In the genomic region with DNA sequence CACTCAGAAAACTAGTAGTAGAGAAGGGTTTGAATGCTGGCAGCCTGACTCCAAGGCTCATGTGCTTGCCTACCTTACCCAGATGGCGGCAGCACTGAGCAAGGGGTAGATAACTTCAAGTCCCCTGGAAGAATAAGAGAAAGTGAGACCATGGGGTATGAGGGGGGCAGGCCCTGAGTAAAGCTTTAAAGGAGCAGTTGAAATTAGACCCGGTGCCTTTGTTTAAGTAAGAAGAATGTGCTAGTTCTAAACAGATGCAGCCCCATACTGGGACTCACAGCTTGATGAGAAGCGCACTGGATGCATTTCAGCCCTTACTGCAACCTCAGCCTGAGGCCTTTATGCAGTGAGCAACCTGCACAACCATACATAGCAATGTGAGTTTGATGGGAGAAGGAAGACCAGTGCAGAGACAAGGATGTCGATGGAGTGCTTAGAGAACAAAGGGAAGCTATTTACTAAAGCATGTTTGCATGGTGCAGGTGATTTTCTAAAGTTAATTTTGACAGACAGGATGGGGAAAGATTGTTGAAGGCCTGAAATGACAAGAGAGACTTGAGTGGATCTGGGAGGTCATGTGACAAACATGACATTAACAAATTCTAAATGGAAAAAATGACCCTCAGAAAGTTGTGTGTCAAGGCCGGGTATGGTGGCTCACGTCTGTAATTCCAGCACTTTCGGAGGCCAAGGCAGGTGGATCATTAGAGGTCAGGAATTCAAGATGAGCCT, we compare ENCODE assay signal across 9 cellular contexts. TPM values are rescaled to one million over a fixed set of nuclear protein-coding genes. Genes with fewer than 3 reads are reported as not detected.
A peak's percentile ranks its signal among the peaks of the same experiment; 100 is the strongest.
DNase-seq lines count a peak whose midpoint lies in the region; ATAC-seq and TF ChIP-seq lines count a peak whose summit lies in the region.
"Had no signal": no experiment of that assay in that cellular context is flagged by ENCODE, and none has a peak within 500 bp of the region (broad histone marks: within the 10 kb centered on the region; RNA-seq: fewer than 3 reads in every experiment).

No MANE protein-coding gene starts in this region.

- H3K4me1 ChIP-seq in RWPE2 (ENCODE audit: insufficient read depth, poor library complexity, severe bottlenecking) (peaks cover 8% of the 10 kb centered on the region), breast epithelium (no peaks in the 10 kb centered on the region)

- peak; percentile 13 for DNase-seq in AG08396 (ENCODE audit: low spot score)
- DNase-seq in RWPE2 (ENCODE audit: low spot score), result no peak
- no peak for DNase-seq in breast epithelium (ENCODE audit: low spot score in 2 of 2)
- DNase-seq in naive B cell, result no peak
- no peak for DNase-seq in NCI-H2171 (lab: John Stamatoyannopoulos, UW)

- intact Hi-C loops in breast epithelium (cut with DNase I; ENCODE audit: low total_unique reads), result no loop called here

- no peak overlapping the region for H3K27ac ChIP-seq in RWPE2 (ENCODE audit: poor library complexity, severe bottlenecking)
- H3K27ac ChIP-seq in breast epithelium, result no peak overlapping the region

- ATAC-seq in RWPE2 (ENCODE audit: low read depth) (no peak), naive B cell (ENCODE audit: low read depth in 2 of 2) (peak; percentile 15 to 22), HG02981 (IDR thresholded peaks at IDR 0.05; ENCODE audit: unreplicated experiment) (no peak), GM19351 (IDR thresholded peaks at IDR 0.05; ENCODE audit: unreplicated experiment) (no peak)

- H3K36me3 ChIP-seq in RWPE2 (ENCODE audit: low read depth), result no peaks in the 10 kb centered on the region
- no peaks in the 10 kb centered on the region for H3K36me3 ChIP-seq in breast epithelium

- H3K9me3 ChIP-seq in RWPE2 (ENCODE audit: severe bottlenecking), result no peaks in the 10 kb centered on the region
- no peaks in the 10 kb centered on the region for H3K9me3 ChIP-seq in breast epithelium

- H3K36me3 Mint-ChIP-seq in naive B cell, result peaks cover 0 to 3% of the 10 kb centered on the region in 2 donors

- no peaks in the 10 kb centered on the region for H3K9me3 Mint-ChIP-seq in naive B cell

- peak overlapping the region; percentile 6 to 91 (median 88) for H3K27ac Mint-ChIP-seq in naive B cell

- peaks cover 43 to 62% (median 56%) of the 10 kb centered on the region in 3 donors for H3K4me1 Mint-ChIP-seq in naive B cell

- TF ChIP-seq POLR2A in breast epithelium (IDR thresholded peaks at IDR 0.05), result no peak

- H3K27me3 ChIP-seq in RWPE2 (ENCODE audit: insufficient read depth, poor library complexity, severe bottlenecking) (peaks cover 21% of the 10 kb centered on the region), breast epithelium (no peaks in the 10 kb centered on the region)

- peak overlapping the region in 7 of 8 donors; percentile 1 to 83 (median 59) for H3K4me3 Mint-ChIP-seq in naive B cell

- H3K4me3 ChIP-seq in RWPE2 (ENCODE audit: severe bottlenecking), result no peak overlapping the region
- no peak overlapping the region for H3K4me3 ChIP-seq in breast epithelium
- H3K4me3 ChIP-seq: lung had no signal

- TF ChIP-seq CTCF in GM12874 (IDR thresholded peaks at IDR 0.05; ENCODE audit: insufficient read depth, low read depth, low read length) (peak; percentile 78), RWPE2 (IDR thresholded peaks at IDR 0.05; ENCODE audit: poor library complexity, severe bottlenecking) (peak; percentile 42), breast epithelium (IDR thresholded peaks at IDR 0.05) (peak in 2 of 3 donors; percentile 31 to 32)

- H3K27me3 Mint-ChIP-seq in naive B cell, result no peaks in the 10 kb centered on the region

RNA-seq across cellular contexts. Expression of gene TMA7B, which starts 27.1 kb away (rescaled TPM):
- total RNA-seq in breast epithelium, result under 1 TPM in 1 of 3 donors, not detected in 2; 0.16 TPM
- 1 to 10 TPM in 3 of 6 donors, under 1 TPM in 3; 0.60 to 3.3 (median 0.96) TPM for polyA plus RNA-seq in naive B cell (ENCODE audit: low read depth in 6 of 6)

RNA-seq across cellular contexts. Expression of gene GRAP2, which starts 32.2 kb away (rescaled TPM):
- 1 to 10 TPM in 2 of 3 donors, under 1 TPM in 1; 0.66 to 8.0 (median 3.5) TPM for total RNA-seq in breast epithelium
- 10 to 100 TPM in 5 of 6 donors, 1 to 10 TPM in 1; 7.7 to 37.7 (median 18.7) TPM for polyA plus RNA-seq in naive B cell (ENCODE audit: low read depth in 6 of 6)

RNA-seq across cellular contexts. Expression of gene ENTHD1, which starts 39.5 kb away (rescaled TPM):
- total RNA-seq in breast epithelium, result not detected
- polyA plus RNA-seq in naive B cell (ENCODE audit: low read depth in 6 of 6), result not detected

Comparison
In these comparisons a context has a peak if more than half of its experiments do, and no peak if none do; other contexts are left out.
1. ATAC-seq: peak in naive B cell (2 of 2); none in RWPE2 (single experiment), HG02981 (single experiment) and GM19351 (single experiment).
2. Peak in every context shown above with its lines, with median percentiles within 50 percentile points of each other: CTCF ChIP-seq.